In genomic region chr5:169602535-169602934, GRCh38 we compare ENCODE assay signal across 16 cellular contexts.
"Had no signal": no experiment of that assay in that cellular context is flagged by ENCODE, and none has a peak within 500 bp of the region (broad histone marks: within the 10 kb centered on the region; RNA-seq: fewer than 3 reads in every experiment).

No MANE protein-coding gene starts in this region.

- H3K9me3 ChIP-seq: breast epithelium, esophagus muscularis mucosa, gastrocnemius medialis, sigmoid colon, upper lobe of left lung had no signal

- FAIRE-seq: endometrium, TTC549 had no signal

- H3K27ac ChIP-seq: breast epithelium, dorsolateral prefrontal cortex, esophagus muscularis mucosa, gastrocnemius medialis, sigmoid colon, upper lobe of left lung had no signal

- H3K4me1 ChIP-seq: breast epithelium, esophagus muscularis mucosa, gastrocnemius medialis, sigmoid colon, upper lobe of left lung had no signal

- H3K4me3 ChIP-seq: breast epithelium, dorsolateral prefrontal cortex, esophagus muscularis mucosa, gastrocnemius medialis, sigmoid colon, upper lobe of left lung had no signal

- H3K27me3 ChIP-seq: breast epithelium, dorsolateral prefrontal cortex, esophagus muscularis mucosa, gastrocnemius medialis, sigmoid colon, upper lobe of left lung had no signal

- H3K36me3 ChIP-seq: breast epithelium had no signal

- DNase-seq: activated CD4-positive, alpha-beta T cell treated with anti-CD3 and anti-CD28 coated beads, Interleukin-2, amount 50 U/mL, for 1 hour; activated CD4-positive, CD25-positive, alpha-beta regulatory T cell; activated naive CD4-positive, alpha-beta T cell treated with anti-CD3 and anti-CD28 coated beads, Interleukin-2, amount 50 U/mL, for 16 hours; activated T-cell treated with anti-CD3 and anti-CD28 coated beads for 4 hours; dorsolateral prefrontal cortex; gastrocnemius medialis; sigmoid colon; stimulated activated CD4-positive, alpha-beta T cell treated with anti-CD3 and anti-CD28 coated beads, Interleukin-4, amount 100 ng/mL, for 1 hour; stimulated activated CD8-positive, alpha-beta memory T cell treated with anti-CD3 and anti-CD28 coated beads, Interleukin-4, amount 100 ng/mL, for 48 hours; stimulated activated naive CD8-positive, alpha-beta T cell treated with anti-CD3 and anti-CD28 coated beads, Interleukin-15, Interleukin-2, amounts not matched to agents 100 U/mL and 50 U/mL, for 24 hours; T-helper 2 cell; upper lobe of left lung had no signal
